8 cellular contexts compared by ENCODE assay signal in the genomic region with DNA sequence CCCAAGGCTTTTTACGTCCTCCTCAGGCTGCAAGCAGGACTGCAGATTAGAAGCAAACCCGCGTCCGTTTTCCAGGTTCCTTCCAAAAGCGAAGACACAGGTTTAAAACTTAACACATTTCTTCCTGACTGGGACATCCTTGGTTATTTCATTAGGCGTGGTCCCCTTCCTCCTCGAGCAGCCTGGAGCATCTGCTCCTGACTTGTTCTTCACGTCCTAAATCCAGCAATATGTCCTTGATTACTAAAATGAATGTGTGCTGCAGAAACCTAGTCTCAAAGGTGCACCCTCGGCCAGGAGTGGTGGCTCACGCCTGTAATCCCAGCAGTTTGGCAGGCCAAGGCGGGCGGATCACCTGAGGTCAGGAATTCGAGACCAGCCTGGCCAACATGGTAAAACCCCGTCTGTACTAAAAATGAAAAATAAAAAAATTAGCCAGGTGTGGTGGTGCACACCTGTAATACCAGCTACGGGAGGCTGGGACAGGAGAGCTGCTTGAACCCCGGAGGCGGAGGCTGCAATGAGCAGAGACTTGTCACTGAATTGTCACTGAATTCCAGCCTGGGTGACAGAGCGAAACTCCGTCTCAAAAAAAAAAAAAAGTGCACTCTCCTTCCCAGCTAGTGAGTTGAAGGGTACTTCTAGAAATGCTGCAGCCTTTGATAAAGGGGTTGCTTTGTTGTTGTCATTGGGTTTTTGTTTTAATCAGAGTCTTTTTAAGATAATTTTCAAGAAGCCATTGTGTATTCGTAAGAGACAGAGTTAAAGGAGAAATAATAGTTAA. TPM values are rescaled to one million over a fixed set of nuclear protein-coding genes. Genes with fewer than 3 reads are reported as not detected.
A peak's percentile ranks its signal among the peaks of the same experiment; 100 is the strongest.
DNase-seq lines count a peak whose midpoint lies in the region; ATAC-seq and TF ChIP-seq lines count a peak whose summit lies in the region.

No MANE protein-coding gene starts in this region.

- no peaks in the 10 kb centered on the region for H3K9me3 ChIP-seq in BE2C

- H3K9ac ChIP-seq in KMS-11 = no peak overlapping the region

- DNase-seq in BE2C (no peak), dorsolateral prefrontal cortex (no peak), natural killer cell (no peak), NCI-H526 treated with DMSO at 0.1 percent for 48 hours (lab: John Stamatoyannopoulos, UW) (no peak), NCI-H446 (lab: John Stamatoyannopoulos, UW) (no peak)
- DNase-seq in activated CD8-positive, alpha-beta memory T cell treated with anti-CD3 and anti-CD28 coated beads, Interleukin-2, amount 50 U/mL, for 4 hours = no peak

- no peaks in the 10 kb centered on the region for H3K9me3 Mint-ChIP-seq in natural killer cell

- peaks cover 77% of the 10 kb centered on the region for H3K27me3 ChIP-seq in BE2C
- H3K27me3 ChIP-seq in KMS-11 (ENCODE audit: insufficient read depth, low read depth) = no peaks in the 10 kb centered on the region
- no peaks in the 10 kb centered on the region for H3K27me3 ChIP-seq in dorsolateral prefrontal cortex

- H3K4me1 ChIP-seq in BE2C (no peaks in the 10 kb centered on the region), KMS-11 (ENCODE audit: low read depth, poor library complexity, severe bottlenecking) (peaks cover 26% of the 10 kb centered on the region)

- no peak for ATAC-seq in natural killer cell
- no peak for ATAC-seq in HG02798 (IDR thresholded peaks at IDR 0.05; ENCODE audit: poor library complexity, unreplicated experiment)

- no peaks in the 10 kb centered on the region for H4K20me1 ChIP-seq in KMS-11 (ENCODE audit: insufficient read depth)

- no peaks in the 10 kb centered on the region for H3K36me3 Mint-ChIP-seq in natural killer cell

- H3K36me3 ChIP-seq in BE2C (no peaks in the 10 kb centered on the region), KMS-11 (ENCODE audit: insufficient read depth) (no peaks in the 10 kb centered on the region)

- peak overlapping the region; percentile 70 to 82 for H3K27ac Mint-ChIP-seq in natural killer cell

- H3K27ac ChIP-seq in KMS-11 (no peak overlapping the region), dorsolateral prefrontal cortex (peak overlapping the region in 38 of 59 donors; percentile 3 to 96 (median 60))

- intact Hi-C loops in dorsolateral prefrontal cortex (cut with DNase I) = loop anchor here (2.0 to 10.0 kb wide), 9 partner anchors 17 to 316 kb away; no protein-coding TSS in a partner anchor
- intact Hi-C loops in natural killer cell (cut with micrococcal nuclease) = loop anchor here (2.0 to 10.0 kb wide), 4 partner anchors 47 to 496 kb away; partner anchors contain the start of genes KBTBD8 and SLC25A26

- H3K27me3 Mint-ChIP-seq in natural killer cell (ENCODE audit: low read depth in 2 of 2) = peaks cover 9 to 18% of the 10 kb centered on the region in 2 donors

- peak overlapping the region; percentile 91 for H3K4me2 ChIP-seq in KMS-11

- H3K79me2 ChIP-seq in KMS-11 (ENCODE audit: insufficient read depth, low read depth) = peaks cover 39% of the 10 kb centered on the region

- 0 out of 2 replicates have a peak, but pooled peaks have one; percentile 12 for TF ChIP-seq CTCF in BE2C (IDR thresholded peaks at IDR 0.05; ENCODE audit: low read depth, low read length)
- TF ChIP-seq CTCF in KMS-11 (conservative IDR thresholded peaks at IDR 0.05; ENCODE audit: low read depth, low read length) = no peak
- peak in 2 of 56 donors; percentile 12 to 13 for TF ChIP-seq CTCF in dorsolateral prefrontal cortex (IDR thresholded peaks at IDR 0.05 in 54 of 56, conservative IDR thresholded peaks at IDR 0.05 in 2 of 56; ENCODE audit: low read depth in 1 of 56, partially characterized antibody in 56 of 56)
- TF ChIP-seq CTCF in natural killer cell (IDR thresholded peaks at IDR 0.05) = no peak

- H2AFZ ChIP-seq in KMS-11 (ENCODE audit: low read depth) = peak overlapping the region; percentile 82

- peak overlapping the region; percentile 88 for H3K4me3 Mint-ChIP-seq in natural killer cell

- peaks cover 24 to 32% of the 10 kb centered on the region in 2 donors for H3K4me1 Mint-ChIP-seq in natural killer cell

- H3K4me3 ChIP-seq in BE2C (ENCODE audit: low read depth, low read length) = peak overlapping the region; percentile 38
- H3K4me3 ChIP-seq in KMS-11 (IDR thresholded peaks at IDR 0.05; ENCODE audit: insufficient read depth, low read depth, low read length) = no peak overlapping the region
- H3K4me3 ChIP-seq in dorsolateral prefrontal cortex = peak overlapping the region; percentile 29 to 98 (median 87)

RNA-seq across cellular contexts. Expression of gene LRIG1, which starts 0.9 kb away (rescaled TPM):
- 2.2 TPM for polyA plus RNA-seq in BE2C (2012; ENCODE audit: insufficient read depth, insufficient read length, low read depth)
- 100 to 1,000 TPM in 86 of 120 experiments, 10 to 100 TPM in 34; 65.6 to 291 (median 118) TPM for total RNA-seq in dorsolateral prefrontal cortex
- 10 to 100 TPM in 1 of 3 donors, 1 to 10 TPM in 2; 5.5 to 10.6 (median 8.5) TPM for total RNA-seq in natural killer cell

Comparison
In these comparisons a context has a peak if more than half of its experiments do, and no peak if none do; other contexts are left out.
1. RNA of gene LRIG1, which starts 0.9 kb away (total RNA-seq): 65.6 to 291 TPM in dorsolateral prefrontal cortex; 5.5 to 10.6 TPM in natural killer cell; every median in the first group is over 4 times any median in the second.